Comparison of ENCODE assay signal across 9 cellular contexts in the genomic region with DNA sequence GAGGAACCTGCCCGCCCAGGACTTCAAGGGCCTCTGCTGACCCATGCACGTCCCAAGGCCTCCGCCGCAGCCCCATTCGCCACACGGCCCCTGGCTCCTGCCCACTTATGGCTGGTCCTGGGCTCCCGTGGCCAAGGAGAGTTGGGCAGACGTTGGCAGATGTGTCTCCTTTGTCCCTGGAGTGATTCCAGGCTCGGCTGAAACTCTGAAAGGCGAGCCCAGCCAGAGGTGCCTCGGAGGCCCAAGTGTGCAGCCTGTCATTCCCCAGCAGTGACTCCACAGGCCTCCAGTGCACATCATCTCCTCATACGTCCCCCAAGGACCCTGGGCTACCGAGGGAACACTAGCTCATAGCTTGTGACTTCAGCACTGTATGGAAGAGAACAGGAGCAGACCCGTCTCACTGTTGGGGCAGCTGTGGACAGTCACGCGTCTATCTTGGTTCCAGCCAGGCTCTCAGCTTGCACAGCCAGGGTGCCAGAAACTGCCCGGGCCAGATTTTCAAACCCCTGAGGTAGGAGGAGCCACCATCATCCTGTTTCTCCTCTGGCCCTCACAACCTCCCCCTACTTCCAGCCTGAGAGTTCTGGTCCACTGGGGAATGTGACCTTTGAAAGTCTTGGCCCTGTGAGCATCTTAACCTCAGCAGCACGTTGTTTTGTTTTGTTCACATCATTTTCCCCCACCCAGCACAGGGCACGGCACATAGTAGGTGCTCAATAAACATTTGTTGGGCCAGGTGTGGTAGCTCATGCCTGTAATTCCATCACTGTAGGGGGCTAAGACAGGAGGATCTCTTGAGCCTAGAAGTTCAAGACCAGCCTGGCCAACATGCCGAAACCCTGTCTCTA. TPM values are rescaled to one million over a fixed set of nuclear protein-coding genes. Genes with fewer than 3 reads are reported as not detected.
DNase-seq lines count a peak whose midpoint lies in the region; TF ChIP-seq lines count a peak whose summit lies in the region.
"Had no signal": no experiment of that assay in that cellular context is flagged by ENCODE, and none has a peak within 500 bp of the region (broad histone marks: within the 10 kb centered on the region; RNA-seq: fewer than 3 reads in every experiment).

No MANE protein-coding gene starts in this region.

- H3K36me3 ChIP-seq in HEK293 (ENCODE audit: control insufficient read depth in 2 of 2, insufficient read depth in 1 of 2, low read length in 2 of 2) (no peaks in the 10 kb centered on the region), adipocyte (ENCODE audit: control insufficient read depth, insufficient read depth, low read length, severe bottlenecking) (no peaks in the 10 kb centered on the region), hepatocyte (replicated peaks; ENCODE audit: insufficient read depth, low read depth) (no peaks in the 10 kb centered on the region), spleen (no peaks in the 10 kb centered on the region)

- H3K4me1 ChIP-seq in HEK293 (ENCODE audit: control insufficient read depth, insufficient read depth, low read length): no peaks in the 10 kb centered on the region
- peaks cover 28% of the 10 kb centered on the region for H3K4me1 ChIP-seq in adipocyte (ENCODE audit: control insufficient read depth, insufficient read depth, low read length)
- H3K4me1 ChIP-seq in hepatocyte (ENCODE audit: insufficient read depth): peaks cover 23% of the 10 kb centered on the region
- H3K4me1 ChIP-seq in spleen: peaks cover 45 to 85% (median 67%) of the 10 kb centered on the region in 6 donors

- H3K27ac ChIP-seq in HEK293 (ENCODE audit: extremely low read depth, low read depth, low read length) (no peak overlapping the region), hepatocyte (peak overlapping the region; percentile 78), spleen (peak overlapping the region; percentile 81 to 95 (median 89))

- no peak overlapping the region for H3K4me3 Mint-ChIP-seq in endothelial cell (ENCODE audit: unreplicated experiment)

- H3K79me2 ChIP-seq in hepatocyte: no peaks in the 10 kb centered on the region

- H3K9me3 Mint-ChIP-seq in endothelial cell (ENCODE audit: unreplicated experiment): no peaks in the 10 kb centered on the region
- H3K9me3 Mint-ChIP-seq: IgD-negative memory B cell had no signal

- no peaks in the 10 kb centered on the region for H3K36me3 Mint-ChIP-seq in endothelial cell (ENCODE audit: low read depth, unreplicated experiment)
- H3K36me3 Mint-ChIP-seq: IgD-negative memory B cell had no signal

- no peak overlapping the region for H3K27ac Mint-ChIP-seq in endothelial cell (ENCODE audit: unreplicated experiment)
- H3K27ac Mint-ChIP-seq: IgD-negative memory B cell had no signal

- H3K9me2 ChIP-seq in hepatocyte (replicated peaks; ENCODE audit: insufficient read depth): no peaks in the 10 kb centered on the region

- TF ChIP-seq CTCF in HEK293 (tag by site-specific recombination; IDR thresholded peaks at IDR 0.05): no peak
- no peak for TF ChIP-seq CTCF in hepatocyte (IDR thresholded peaks at IDR 0.05; ENCODE audit: poor library complexity)
- no peak for TF ChIP-seq CTCF in spleen (IDR thresholded peaks at IDR 0.05 in 8 of 11, conservative IDR thresholded peaks at IDR 0.05 in 3 of 11)
- no peak for TF ChIP-seq CTCF in endothelial cell (IDR thresholded peaks at IDR 0.05; ENCODE audit: unreplicated experiment)

- H3K9me3 ChIP-seq in HEK293 (ENCODE audit: control insufficient read depth, insufficient read depth, low read depth, low read length): no peaks in the 10 kb centered on the region
- H3K9me3 ChIP-seq in adipocyte (ENCODE audit: control insufficient read depth, low read length): no peaks in the 10 kb centered on the region
- H3K9me3 ChIP-seq in hepatocyte (ENCODE audit: low read depth): no peaks in the 10 kb centered on the region
- H3K9me3 ChIP-seq in spleen: no peaks in the 10 kb centered on the region

- H2AFZ ChIP-seq in hepatocyte: peak overlapping the region; percentile 31

- H3K27me3 Mint-ChIP-seq in endothelial cell (ENCODE audit: unreplicated experiment): peaks cover 4% of the 10 kb centered on the region
- H3K27me3 Mint-ChIP-seq: IgD-negative memory B cell had no signal

- TF ChIP-seq POLR2A in spleen (IDR thresholded peaks at IDR 0.05): no peak

- POLR2A ChIA-PET in HEK293 (lab: Yijun Ruan, JAX): no interaction called here

- WGBS in hepatocyte (ENCODE audit: low lambda C conversion rate, missing lambda C conversion rate): 77% methylated on average over 20 of the region's 20 CpGs
- WGBS in spleen, 5 donors: 63 to 80% (median 64%) methylated on average over 13 to 20 of the region's 20 CpGs

- DNase-seq in adipocyte (ENCODE audit: low read depth) (peak; percentile 53), hepatocyte (ENCODE audit: low spot score) (no peak), spleen (no peak), retina (no peak), NCI-H128 (lab: John Stamatoyannopoulos, UW; ENCODE audit: unreplicated experiment) (no peak), endothelial cell (ENCODE audit: low spot score) (no peak), EL (no peak)

- intact Hi-C loops in spleen (cut with DNase I; ENCODE audit: low total_unique reads): no loop called here

- no peaks in the 10 kb centered on the region for H4K20me1 ChIP-seq in hepatocyte (ENCODE audit: insufficient read depth, poor library complexity, severe bottlenecking)

- CTCF ChIA-PET in HEK293 (lab: Yijun Ruan, JAX): interaction anchor here (0.6 to 1.1 kb wide), 2 partner anchors 52 to 86 kb away, joined by 3 to 4 read pairs; no protein-coding TSS in a partner anchor

- H3K27me3 ChIP-seq in adipocyte (replicated peaks; ENCODE audit: control insufficient read depth, insufficient read depth, low read length) (peaks cover 2% of the 10 kb centered on the region), hepatocyte (no peaks in the 10 kb centered on the region), spleen (replicated peaks in 1 of 7) (no peaks in the 10 kb centered on the region)

- H3K4me1 Mint-ChIP-seq in endothelial cell (ENCODE audit: unreplicated experiment): peaks cover 15% of the 10 kb centered on the region

- H3K4me3 ChIP-seq in HEK293 (ENCODE audit: low read depth, low read length) (no peak overlapping the region), adipocyte (ENCODE audit: low read length) (peak overlapping the region; percentile 70), hepatocyte (no peak overlapping the region), spleen (peak overlapping the region in 2 of 8 donors; percentile 7 to 23)

- H3K4me2 ChIP-seq in hepatocyte: peak overlapping the region; percentile 23

- H3K9ac ChIP-seq in adipocyte (ENCODE audit: low read length): peak overlapping the region; percentile 81

TF ChIP-seq in HEK293, 187 proteins besides CTCF, POLR2A, EP300 and RAD21:
- TF ChIP-seq, protein P1, sequence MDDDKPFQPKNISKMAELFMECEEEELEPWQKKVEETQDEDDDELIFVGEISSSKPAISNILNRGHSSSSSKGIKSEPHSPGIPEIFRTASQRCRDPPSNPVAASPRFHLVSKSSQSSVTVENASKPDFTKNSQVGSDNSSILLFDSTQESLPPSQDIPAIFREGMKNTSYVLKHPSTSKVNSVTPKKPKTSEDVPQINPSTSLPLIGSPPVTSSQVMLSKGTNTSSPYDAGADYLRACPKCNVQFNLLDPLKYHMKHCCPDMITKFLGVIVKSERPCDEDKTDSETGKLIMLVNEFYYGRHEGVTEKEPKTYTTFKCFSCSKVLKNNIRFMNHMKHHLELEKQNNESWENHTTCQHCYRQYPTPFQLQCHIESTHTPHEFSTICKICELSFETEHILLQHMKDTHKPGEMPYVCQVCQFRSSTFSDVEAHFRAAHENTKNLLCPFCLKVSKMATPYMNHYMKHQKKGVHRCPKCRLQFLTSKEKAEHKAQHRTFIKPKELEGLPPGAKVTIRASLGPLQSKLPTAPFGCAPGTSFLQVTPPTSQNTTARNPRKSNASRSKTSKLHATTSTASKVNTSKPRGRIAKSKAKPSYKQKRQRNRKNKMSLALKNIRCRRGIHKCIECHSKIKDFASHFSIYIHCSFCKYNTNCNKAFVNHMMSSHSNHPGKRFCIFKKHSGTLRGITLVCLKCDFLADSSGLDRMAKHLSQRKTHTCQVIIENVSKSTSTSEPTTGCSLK (tag by site-specific recombination; IDR thresholded peaks at IDR 0.05): no peak
- TF ChIP-seq, protein P2, sequence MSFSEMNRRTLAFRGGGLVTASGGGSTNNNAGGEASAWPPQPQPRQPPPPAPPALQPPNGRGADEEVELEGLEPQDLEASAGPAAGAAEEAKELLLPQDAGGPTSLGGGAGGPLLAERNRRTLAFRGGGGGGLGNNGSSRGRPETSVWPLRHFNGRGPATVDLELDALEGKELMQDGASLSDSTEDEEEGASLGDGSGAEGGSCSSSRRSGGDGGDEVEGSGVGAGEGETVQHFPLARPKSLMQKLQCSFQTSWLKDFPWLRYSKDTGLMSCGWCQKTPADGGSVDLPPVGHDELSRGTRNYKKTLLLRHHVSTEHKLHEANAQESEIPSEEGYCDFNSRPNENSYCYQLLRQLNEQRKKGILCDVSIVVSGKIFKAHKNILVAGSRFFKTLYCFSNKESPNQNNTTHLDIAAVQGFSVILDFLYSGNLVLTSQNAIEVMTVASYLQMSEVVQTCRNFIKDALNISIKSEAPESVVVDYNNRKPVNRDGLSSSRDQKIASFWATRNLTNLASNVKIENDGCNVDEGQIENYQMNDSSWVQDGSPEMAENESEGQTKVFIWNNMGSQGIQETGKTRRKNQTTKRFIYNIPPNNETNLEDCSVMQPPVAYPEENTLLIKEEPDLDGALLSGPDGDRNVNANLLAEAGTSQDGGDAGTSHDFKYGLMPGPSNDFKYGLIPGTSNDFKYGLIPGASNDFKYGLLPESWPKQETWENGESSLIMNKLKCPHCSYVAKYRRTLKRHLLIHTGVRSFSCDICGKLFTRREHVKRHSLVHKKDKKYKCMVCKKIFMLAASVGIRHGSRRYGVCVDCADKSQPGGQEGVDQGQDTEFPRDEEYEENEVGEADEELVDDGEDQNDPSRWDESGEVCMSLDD (tag by site-specific recombination; IDR thresholded peaks at IDR 0.05): no peak
- TF ChIP-seq ZIC2 (tag by site-specific recombination; IDR thresholded peaks at IDR 0.05) (0 out of 2 replicates have a peak, but pooled peaks have one; percentile 39), ZNF843 (tag by site-specific recombination; IDR thresholded peaks at IDR 0.05) (no peak), MEIS1 (CRISPR knock-in tag; IDR thresholded peaks at IDR 0.05; ENCODE audit: borderline replicate concordance) (no peak), GLIS1 (tag by site-specific recombination; IDR thresholded peaks at IDR 0.05) (peak; percentile 20; the same call in 1 of the 2 replicates)

RNA-seq across cellular contexts. Expression of a gene that starts 50.2 kb away (rescaled TPM):
- total RNA-seq in hepatocyte (252 and 260 TPM in 2 replicates), spleen (100 to 1,000 TPM; 120 to 185 (median 129) TPM), endothelial cell (ENCODE audit: unreplicated experiment) (160 TPM)
- polyA plus RNA-seq in hepatocyte (216 and 228 TPM in 2 replicates), spleen (100 to 1,000 TPM; 108 to 171 (median 164) TPM)
